Comparison of ENCODE assay signal across 1 cellular context in genomic region chr17:59848778-59849177, GRCh38.
TF ChIP-seq lines count a peak whose summit lies in the region.

No MANE protein-coding gene starts in this region.

TF ChIP-seq in GM12878, 131 proteins besides CTCF, POLR2A, EP300 and RAD21 (continued from another document):
- no peak for TF ChIP-seq E4F1 (IDR thresholded peaks at IDR 0.05; ENCODE audit: borderline replicate concordance, partially characterized antibody)
- no peak for TF ChIP-seq FOXK2 (IDR thresholded peaks at IDR 0.05)
- TF ChIP-seq BCL11A (IDR thresholded peaks at IDR 0.05; ENCODE audit: low read depth, low read length): 0 out of 2 replicates have a peak, but pooled peaks have one; percentile 33
- no peak for TF ChIP-seq CHD4 (IDR thresholded peaks at IDR 0.05)
- no peak for TF ChIP-seq KAT2A (conservative IDR thresholded peaks at IDR 0.05; ENCODE audit: control insufficient read depth, low read depth, low read length)
